Comparison of ENCODE assay signal across 12 cellular contexts in the genomic region with DNA sequence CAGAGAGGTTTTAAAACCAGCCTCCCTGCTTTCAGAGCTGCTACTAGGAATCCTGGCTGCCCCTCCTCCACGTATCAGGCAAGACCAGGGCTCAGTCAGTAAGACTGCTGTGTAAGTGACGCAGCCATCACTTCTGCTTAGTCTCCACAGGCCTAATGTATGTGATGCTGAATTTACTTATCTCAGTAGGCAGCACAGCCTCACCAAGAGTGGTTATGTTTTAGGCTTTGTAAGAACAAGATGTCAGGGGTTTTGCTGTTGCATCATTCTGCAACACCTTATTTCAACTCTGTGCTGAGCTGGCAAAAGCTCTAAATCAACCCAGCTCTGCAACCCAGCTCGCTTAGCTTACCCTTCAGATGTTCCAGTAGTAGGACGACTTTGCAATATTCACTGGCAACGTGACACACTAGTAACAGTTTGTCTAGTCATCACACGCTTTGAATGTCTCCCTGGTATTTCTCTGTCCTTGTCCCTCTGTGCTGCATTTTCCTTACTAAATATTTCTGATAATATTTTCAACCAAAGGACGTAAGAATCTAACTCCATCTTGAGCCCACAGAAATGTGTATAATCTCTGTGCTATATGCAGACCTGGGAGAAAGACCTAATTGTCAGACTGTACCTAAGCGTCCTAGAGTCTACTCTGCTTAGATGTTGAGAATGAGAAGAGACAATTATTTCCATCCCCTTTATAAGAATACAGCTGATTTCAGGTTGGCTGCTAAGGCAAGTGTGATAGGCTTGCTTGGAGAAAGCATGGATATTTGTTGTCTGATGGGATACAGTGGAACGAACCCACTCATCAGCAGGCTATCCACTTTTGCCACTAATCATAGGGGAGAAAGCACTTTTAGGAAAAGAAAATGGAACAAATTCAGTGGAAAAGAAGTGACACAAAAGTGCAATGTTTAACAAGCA.
DNase-seq lines count a peak whose midpoint lies in the region; ATAC-seq, FAIRE-seq and TF ChIP-seq lines count a peak whose summit lies in the region.
"Had no signal": no experiment of that assay in that cellular context is flagged by ENCODE, and none has a peak within 500 bp of the region (broad histone marks: within the 10 kb centered on the region; RNA-seq: fewer than 3 reads in every experiment).

No MANE protein-coding gene starts in this region.

- H3K27ac ChIP-seq in GM23338 (ENCODE audit: low read depth): peak overlapping the region; percentile 89
- peak overlapping the region in 1 of 2 experiments; percentile 67; a peak in 3 of 4 replicates for H3K27ac ChIP-seq in SK-N-SH (ENCODE audit: low read depth in 2 of 2, low read length in 1 of 2)
- no peak overlapping the region for H3K27ac ChIP-seq in fibroblast of lung (ENCODE audit: insufficient read depth, low read length)
- H3K27ac ChIP-seq: lower lobe of right lung had no signal

- CTCF ChIA-PET in SK-N-SH (lab: Yijun Ruan, JAX): interaction anchor here (0.5 to 3.9 kb wide), 10 partner anchors 9 to 357 kb away, joined by 3 to 33 read pairs (median 4); no protein-coding TSS in a partner anchor

- no peaks in the 10 kb centered on the region for H3K27me3 Mint-ChIP-seq in GM23338 (ENCODE audit: insufficient read depth, low read depth, poor library complexity)
- no peaks in the 10 kb centered on the region for H3K27me3 Mint-ChIP-seq in nephron (ENCODE audit: low read depth)
- H3K27me3 Mint-ChIP-seq: activated CD4-positive, alpha-beta T cell treated with anti-CD3 and anti-CD28 coated beads, Interleukin-2, amount 10 ng/mL, durations not matched to agents 7 days and 5 days; activated naive CD4-positive, alpha-beta T cell treated with anti-CD3 and anti-CD28 coated beads, Interleukin-2, amount 50 U/mL, for 24 hours had no signal

- TF ChIP-seq RAD21 in SK-N-SH (IDR thresholded peaks at IDR 0.05; ENCODE audit: low read length): no peak

- H3K9ac ChIP-seq in SK-N-SH: no peak overlapping the region
- no peak overlapping the region for H3K9ac ChIP-seq in fibroblast of lung (ENCODE audit: insufficient read depth, low read length)

- H3K36me3 Mint-ChIP-seq in GM23338 (ENCODE audit: low read depth) (no peaks in the 10 kb centered on the region), nephron (ENCODE audit: low read depth) (no peaks in the 10 kb centered on the region)
- H3K36me3 Mint-ChIP-seq: activated naive CD4-positive, alpha-beta T cell treated with anti-CD3 and anti-CD28 coated beads, Interleukin-2, amount 50 U/mL, for 24 hours had no signal

- H3K79me2 ChIP-seq in GM23338 (replicated peaks; ENCODE audit: insufficient read depth) (no peaks in the 10 kb centered on the region; the same call in 1 of the 2 replicates), SK-N-SH (ENCODE audit: insufficient read depth) (0 out of 2 replicates have a peak, but pooled peaks cover 5% of the 10 kb centered on the region), fibroblast of lung (ENCODE audit: control insufficient read depth, insufficient read depth, low read length) (no peaks in the 10 kb centered on the region)

- H4K20me1 ChIP-seq in GM23338 (replicated peaks; ENCODE audit: insufficient read depth) (no peaks in the 10 kb centered on the region), SK-N-SH (ENCODE audit: insufficient read depth) (peaks cover 11% of the 10 kb centered on the region; the same call in 1 of the 2 replicates), fibroblast of lung (ENCODE audit: control insufficient read depth, extremely low read depth, insufficient read depth, low read length) (no peaks in the 10 kb centered on the region)

- peak overlapping the region; percentile 96 for H3K27ac Mint-ChIP-seq in GM23338
- H3K27ac Mint-ChIP-seq in nephron: peak overlapping the region; percentile 31 to 52 (median 44)
- H3K27ac Mint-ChIP-seq: activated CD4-positive, alpha-beta T cell treated with anti-CD3 and anti-CD28 coated beads, Interleukin-2, amount 10 ng/mL, durations not matched to agents 7 days and 5 days; activated naive CD4-positive, alpha-beta T cell treated with anti-CD3 and anti-CD28 coated beads, Interleukin-2, amount 50 U/mL, for 24 hours had no signal

- ATAC-seq in GM23338: peak; percentile 92

- H3K4me3 Mint-ChIP-seq in GM23338 (peak overlapping the region; percentile 3; the same call in 1 of the 3 replicates), nephron (no peak overlapping the region)
- H3K4me3 Mint-ChIP-seq: activated CD4-positive, alpha-beta T cell treated with anti-CD3 and anti-CD28 coated beads, Interleukin-2, amount 10 ng/mL, durations not matched to agents 7 days and 5 days; activated naive CD4-positive, alpha-beta T cell treated with anti-CD3 and anti-CD28 coated beads, Interleukin-2, amount 50 U/mL, for 24 hours had no signal

- 94% methylated on average over 9 of the region's 9 CpGs for WGBS in SK-N-SH (ENCODE audit: low lambda C conversion rate)

- H3K27me3 ChIP-seq in GM23338 (ENCODE audit: insufficient read depth): no peaks in the 10 kb centered on the region
- no peaks in the 10 kb centered on the region for H3K27me3 ChIP-seq in SK-N-SH (ENCODE audit: insufficient read depth)
- H3K27me3 ChIP-seq in fibroblast of lung (ENCODE audit: control insufficient read depth, insufficient read depth, low read length): no peaks in the 10 kb centered on the region

- no peak for TF ChIP-seq POLR2A in H54 (IDR thresholded peaks at IDR 0.05; ENCODE audit: low read depth, low read length)

- H3K9me3 Mint-ChIP-seq in GM23338 (no peaks in the 10 kb centered on the region), nephron (no peaks in the 10 kb centered on the region)
- H3K9me3 Mint-ChIP-seq: activated CD4-positive, alpha-beta T cell treated with anti-CD3 and anti-CD28 coated beads, Interleukin-2, amount 10 ng/mL, durations not matched to agents 7 days and 5 days; activated naive CD4-positive, alpha-beta T cell treated with anti-CD3 and anti-CD28 coated beads, Interleukin-2, amount 50 U/mL, for 24 hours had no signal

- H3K9me3 ChIP-seq in SK-N-SH: no peaks in the 10 kb centered on the region
- no peaks in the 10 kb centered on the region for H3K9me3 ChIP-seq in fibroblast of lung (ENCODE audit: control insufficient read depth, insufficient read depth, low read depth, low read length)
- H3K9me3 ChIP-seq: lower lobe of right lung had no signal

- H3K4me3 ChIP-seq in GM23338 (no peak overlapping the region; the same call in 1 of the 2 replicates), SK-N-SH (ENCODE audit: low read depth in 2 of 2, low read length in 1 of 2) (no peak overlapping the region), fibroblast of lung (replicated peaks in 1 of 4; ENCODE audit: control extremely low read depth in 1 of 4, insufficient read depth in 1 of 4, low read depth in 3 of 4, low read length in 4 of 4) (no peak overlapping the region)
- H3K4me3 ChIP-seq: lower lobe of right lung had no signal

- H2AFZ ChIP-seq in GM23338: no peak overlapping the region
- no peak overlapping the region for H2AFZ ChIP-seq in SK-N-SH (ENCODE audit: low read depth)
- H2AFZ ChIP-seq in fibroblast of lung (ENCODE audit: low read length): no peak overlapping the region

- no peaks in the 10 kb centered on the region for H3F3A ChIP-seq in GM23338 (replicated peaks; ENCODE audit: low read depth)
- H3F3A ChIP-seq in SK-N-SH (replicated peaks; ENCODE audit: insufficient read depth): no peaks in the 10 kb centered on the region

- H3K4me2 ChIP-seq in GM23338 (peak overlapping the region; percentile 46), SK-N-SH (peak overlapping the region; percentile 32; the same call in 1 of the 2 replicates), fibroblast of lung (ENCODE audit: extremely low read depth, insufficient read depth, low read length) (no peak overlapping the region)

- H3K36me3 ChIP-seq in GM23338 (ENCODE audit: insufficient read depth): no peaks in the 10 kb centered on the region
- H3K36me3 ChIP-seq in SK-N-SH (replicated peaks in 1 of 2; ENCODE audit: control insufficient read depth in 1 of 2, insufficient read depth in 2 of 2, low read length in 1 of 2): peaks cover 0 to under 1% of the 10 kb centered on the region in 2 experiments
- H3K36me3 ChIP-seq in fibroblast of lung (ENCODE audit: control insufficient read depth, insufficient read depth, low read length): no peaks in the 10 kb centered on the region
- H3K36me3 ChIP-seq: lower lobe of right lung had no signal

- TF ChIP-seq CTCF in GM23338 (conservative IDR thresholded peaks at IDR 0.05; ENCODE audit: low read depth in 2 of 2) (no peak), SK-N-SH (IDR thresholded peaks at IDR 0.05) (no peak), fibroblast of lung (conservative IDR thresholded peaks at IDR 0.05 in 1 of 2, IDR thresholded peaks at IDR 0.05 in 1 of 2; ENCODE audit: low read depth in 1 of 2, low read length in 2 of 2) (no peak), nephron (IDR thresholded peaks at IDR 0.05; ENCODE audit: unreplicated experiment in 3 of 3) (no peak)

- H3K4me1 ChIP-seq in GM23338 (ENCODE audit: insufficient read depth) (peaks cover 52% of the 10 kb centered on the region), SK-N-SH (ENCODE audit: control insufficient read depth in 1 of 2, insufficient read depth in 2 of 2, low read depth in 1 of 2, low read length in 1 of 2) (peaks cover 16 to 24% of the 10 kb centered on the region in 2 experiments; a peak in 3 of 4 replicates), fibroblast of lung (ENCODE audit: control insufficient read depth, extremely low read depth, insufficient read depth, low read length) (peaks cover 2% of the 10 kb centered on the region)

- POLR2A ChIA-PET in SK-N-SH (lab: Yijun Ruan, JAX): interaction anchor here (1.0 kb wide), 1 partner anchor 13 kb away, joined by 3 read pairs; no protein-coding TSS in a partner anchor

- no peaks in the 10 kb centered on the region for H3K9me2 ChIP-seq in GM23338 (ENCODE audit: insufficient read depth)
- H3K9me2 ChIP-seq in SK-N-SH: no peaks in the 10 kb centered on the region

- TF ChIP-seq EP300 in SK-N-SH (IDR thresholded peaks at IDR 0.05; ENCODE audit: borderline replicate concordance in 1 of 2, low read depth in 1 of 2, low read length in 1 of 2): no peak

- FAIRE-seq in H54 (lab: Jason Lieb, UNC): no peak
- FAIRE-seq: endometrium had no signal

- H3K4me1 Mint-ChIP-seq in GM23338 (peaks cover 67% of the 10 kb centered on the region), nephron (peaks cover 54% of the 10 kb centered on the region)
- H3K4me1 Mint-ChIP-seq: activated CD4-positive, alpha-beta T cell treated with anti-CD3 and anti-CD28 coated beads, Interleukin-2, amount 10 ng/mL, durations not matched to agents 7 days and 5 days had no signal

- DNase-seq in GM23338 (ENCODE audit: low spot score) (peak; percentile 83), SK-N-SH (peak; percentile 25), fibroblast of lung (ENCODE audit: low read depth in 2 of 2) (peak; percentile 62 to 78), CD1c-positive myeloid dendritic cell (ENCODE audit: extremely low spot score) (no peak), H54 (ENCODE audit: insufficient read length, low spot score) (no peak), NCI-H2107 treated with DMSO at 0.1 percent for 48 hours (lab: John Stamatoyannopoulos, UW; ENCODE audit: unreplicated experiment) (no peak)
- DNase-seq in activated CD4-positive, alpha-beta T cell treated with anti-CD3 and anti-CD28 coated beads for 4 hours: no peak
- DNase-seq: activated CD4-positive, alpha-beta T cell treated with anti-CD3 and anti-CD28 coated beads, Interleukin-2, amount 10 ng/mL, durations not matched to agents 7 days and 5 days; lower lobe of right lung had no signal

TF ChIP-seq in GM23338, 12 proteins besides CTCF, POLR2A, EP300 and RAD21 (continues in another document):
- TF ChIP-seq ZNF114 (CRISPR knock-in tag; IDR thresholded peaks at IDR 0.05): no peak

Comparison
In these comparisons a context has a peak if more than half of its experiments do, and no peak if none do; other contexts are left out.
1. DNase-seq: peak in GM23338 (single experiment), SK-N-SH (single experiment) and fibroblast of lung (2 of 2); none in CD1c-positive myeloid dendritic cell (single experiment), H54 (single experiment), activated CD4-positive, alpha-beta T cell treated with anti-CD3 and anti-CD28 coated beads for 4 hours (0 of 2) and NCI-H2107 treated with DMSO at 0.1 percent for 48 hours (single experiment).